8 cellular contexts compared by ENCODE assay signal in the genomic region with DNA sequence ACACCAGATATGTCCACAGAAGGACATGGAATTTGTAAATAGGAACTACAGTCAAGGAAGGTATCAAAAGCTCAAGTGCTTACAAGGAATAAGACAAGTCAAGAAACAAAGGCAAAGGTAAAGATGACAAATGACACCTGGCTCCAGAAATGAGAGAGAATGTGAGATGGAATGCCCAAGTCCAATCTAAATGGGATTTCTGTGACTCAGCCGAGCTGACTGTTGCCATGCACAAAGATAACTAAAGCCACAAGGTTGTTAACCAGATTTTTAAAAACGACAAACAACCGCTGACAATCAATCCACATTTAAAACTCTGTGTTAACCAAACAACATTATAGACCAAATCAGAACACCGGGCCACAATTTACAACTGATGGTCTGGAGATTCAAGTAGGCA.
DNase-seq lines count a peak whose midpoint lies in the region; FAIRE-seq and TF ChIP-seq lines count a peak whose summit lies in the region.

No MANE protein-coding gene starts in this region.

- peaks cover 47% of the 10 kb centered on the region for H3K36me3 Mint-ChIP-seq in nephron progenitor cell (ENCODE audit: low read depth)

- H3K27me3 Mint-ChIP-seq in nephron progenitor cell (ENCODE audit: low read depth, poor library complexity) = no peaks in the 10 kb centered on the region

- H3K9me3 Mint-ChIP-seq in nephron progenitor cell = peaks cover 12% of the 10 kb centered on the region

- no peak for TF ChIP-seq CTCF in nephron progenitor cell (IDR thresholded peaks at IDR 0.05)
- TF ChIP-seq CTCF in D721Med (IDR thresholded peaks at IDR 0.05; ENCODE audit: insufficient read depth, missing control alignments) = no peak

- peak overlapping the region; percentile 83 for H3K27ac ChIP-seq in effector memory CD4-positive, alpha-beta T cell (ENCODE audit: insufficient read depth, low read length, poor library complexity, severe bottlenecking)

- H3K4me3 ChIP-seq in NT2/D1 (ENCODE audit: insufficient read length, low read depth) = peak overlapping the region; percentile 85
- peak overlapping the region; percentile 99 for H3K4me3 ChIP-seq in effector memory CD4-positive, alpha-beta T cell (ENCODE audit: insufficient read depth, low read depth, low read length, poor library complexity, severe bottlenecking)

- H3K27ac Mint-ChIP-seq in nephron progenitor cell = peak overlapping the region; percentile 88

- H3K9me3 ChIP-seq in NT2/D1 (ENCODE audit: insufficient read depth, low read length) = no peaks in the 10 kb centered on the region
- no peaks in the 10 kb centered on the region for H3K9me3 ChIP-seq in effector memory CD4-positive, alpha-beta T cell (ENCODE audit: control insufficient read depth, low read length)

- no peaks in the 10 kb centered on the region for H3K4me1 ChIP-seq in NT2/D1 (ENCODE audit: insufficient read depth, insufficient read length)
- peaks cover 16% of the 10 kb centered on the region for H3K4me1 ChIP-seq in effector memory CD4-positive, alpha-beta T cell (ENCODE audit: control insufficient read depth, insufficient read depth, low read length, poor library complexity, severe bottlenecking)

- H3K9ac ChIP-seq in NT2/D1 (ENCODE audit: insufficient read length, low read depth) = peak overlapping the region; percentile 94

- no peak for FAIRE-seq in D721Med (lab: Jason Lieb, UNC)

- peak overlapping the region; percentile 99 for H3K4me3 Mint-ChIP-seq in nephron progenitor cell

- no peaks in the 10 kb centered on the region for H3K27me3 ChIP-seq in NT2/D1 (ENCODE audit: insufficient read depth, insufficient read length)
- H3K27me3 ChIP-seq in effector memory CD4-positive, alpha-beta T cell (replicated peaks; ENCODE audit: control insufficient read depth, insufficient read depth, low read length, poor library complexity, severe bottlenecking) = no peaks in the 10 kb centered on the region

- peaks cover 29% of the 10 kb centered on the region for H3K4me1 Mint-ChIP-seq in nephron progenitor cell

- DNase-seq in GM03348 (ENCODE audit: low spot score) = peak; percentile 27
- DNase-seq in NT2/D1 (ENCODE audit: low read depth, low spot score) = no peak
- no peak for DNase-seq in effector memory CD4-positive, alpha-beta T cell
- DNase-seq in nephron progenitor cell = no peak
- no peak for DNase-seq in D721Med (ENCODE audit: insufficient read length, low spot score)
- no peak for DNase-seq in stimulated activated naive CD4-positive, alpha-beta T cell treated with Interleukin-2 at 50 U/mL for 16 hours (lab: John Stamatoyannopoulos, UW)
- no peak for DNase-seq in anterior cingulate cortex (lab: John Stamatoyannopoulos, UW)
- no peak for DNase-seq in AML-193 (lab: John Stamatoyannopoulos, UW)

- H3K36me3 ChIP-seq in NT2/D1 (ENCODE audit: insufficient read depth, insufficient read length, low read length) = peaks cover 20% of the 10 kb centered on the region
- no peaks in the 10 kb centered on the region for H3K36me3 ChIP-seq in effector memory CD4-positive, alpha-beta T cell (ENCODE audit: control insufficient read depth, insufficient read depth, low read length)
